ENCODE assay signal across 1 cellular context in the genomic region with DNA sequence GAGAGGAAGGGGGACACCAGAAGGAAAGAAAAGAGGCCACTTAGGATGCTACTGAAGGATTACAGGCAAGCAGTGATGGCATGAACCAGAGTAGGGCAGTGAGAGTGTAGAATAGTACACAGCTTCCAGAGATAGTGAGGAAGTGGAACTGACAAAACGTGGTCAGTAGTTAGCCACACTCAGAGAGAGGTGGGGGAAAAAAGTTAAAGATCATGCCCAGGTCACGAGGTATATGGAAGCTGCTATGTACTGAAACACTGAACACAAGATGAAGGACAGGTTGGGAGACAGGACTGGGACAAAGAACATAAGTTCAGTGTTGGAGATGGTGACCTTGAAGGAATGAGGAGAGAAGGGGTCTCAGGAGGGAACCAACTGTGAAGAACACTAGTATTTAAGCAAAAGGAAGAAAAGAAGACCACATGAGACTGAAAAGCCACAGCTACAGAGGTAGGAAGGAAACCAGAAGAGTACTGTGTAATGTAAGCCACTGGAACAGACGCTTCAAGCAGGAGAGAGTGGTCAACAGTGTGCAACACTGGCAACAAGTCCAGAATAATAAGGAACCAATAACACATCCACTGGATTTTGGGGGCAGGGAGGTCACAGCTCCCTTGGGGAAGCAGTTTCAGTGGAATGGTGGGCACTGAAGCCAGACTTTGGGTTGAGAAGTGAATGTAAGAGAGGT.
TF ChIP-seq lines count a peak whose summit lies in the region.

No MANE protein-coding gene starts in this region.

TF ChIP-seq in H1, 55 proteins besides CTCF, POLR2A, EP300 and RAD21 (continued from another document):
- TF ChIP-seq KDM4A (IDR thresholded peaks at IDR 0.05; ENCODE audit: low read depth, low read length, severe bottlenecking) = no peak
